ENCODE assay signal across 1 cellular context in genomic region chr21:39668369-39668768, GRCh38.
A peak's percentile ranks its signal among the peaks of the same experiment; 100 is the strongest.
TF ChIP-seq lines count a peak whose summit lies in the region.

No MANE protein-coding gene starts in this region.

TF ChIP-seq in HepG2, 621 proteins besides CTCF, POLR2A, EP300 and RAD21:
- TF ChIP-seq PHF5A (CRISPR knock-in tag; IDR thresholded peaks at IDR 0.05; ENCODE audit: low read depth, unreplicated experiment) (no peak), ATF7 (IDR thresholded peaks at IDR 0.05) (peak; percentile 33; the same call in 1 of the 2 replicates), ATF7 (CRISPR knock-in tag; IDR thresholded peaks at IDR 0.05) (no peak)
